ENCODE assay signal across 14 cellular contexts in genomic region chr1:31372051-31372450, GRCh38. TPM values are rescaled to one million over a fixed set of nuclear protein-coding genes. Genes with fewer than 3 reads are reported as not detected.
A peak's percentile ranks its signal among the peaks of the same experiment; 100 is the strongest.
DNase-seq lines count a peak whose midpoint lies in the region; ATAC-seq and TF ChIP-seq lines count a peak whose summit lies in the region.
"Had no signal": no experiment of that assay in that cellular context is flagged by ENCODE, and none has a peak within 500 bp of the region (broad histone marks: within the 10 kb centered on the region; RNA-seq: fewer than 3 reads in every experiment).

No MANE protein-coding gene starts in this region.

- WGBS in esophagus muscularis mucosa: 69% methylated on average over 3 of the region's 3 CpGs
- WGBS in tibial nerve, 2 donors: 80 to 87% methylated on average over 3 of the region's 3 CpGs

- peaks cover 12% of the 10 kb centered on the region for H3K4me1 Mint-ChIP-seq in activated naive CD8-positive, alpha-beta T cell (ENCODE audit: low read depth)
- peaks cover 12% of the 10 kb centered on the region for H3K4me1 Mint-ChIP-seq in activated naive CD8-positive, alpha-beta T cell treated with anti-CD3 and anti-CD28 coated beads for 36 hours
- peaks cover 16 to 22% of the 10 kb centered on the region in 2 donors for H3K4me1 Mint-ChIP-seq in natural killer cell treated with Interleukin-12 subunit alpha and Interleukin-12 subunit beta and Interleukin-15 and Interleukin-18, amount 100 ng/mL, for 72 hours (ENCODE audit: low read depth in 2 of 2)

- peak overlapping the region in 3 of 4 donors; percentile 57 to 64 (median 59) for H3K4me3 ChIP-seq in esophagus muscularis mucosa
- H3K4me3 ChIP-seq in tibial nerve: no peak overlapping the region

- H3K4me1 ChIP-seq in esophagus muscularis mucosa (peaks cover 26 to 74% (median 68%) of the 10 kb centered on the region in 4 donors), tibial nerve (peaks cover 0 to 48% (median 22%) of the 10 kb centered on the region in 4 donors)

- H3K4me3 Mint-ChIP-seq in activated naive CD8-positive, alpha-beta T cell: peak overlapping the region; percentile 58
- no peak overlapping the region for H3K4me3 Mint-ChIP-seq in activated naive CD8-positive, alpha-beta T cell treated with anti-CD3 and anti-CD28 coated beads for 36 hours
- peak overlapping the region; percentile 2 for H3K4me3 Mint-ChIP-seq in natural killer cell treated with Interleukin-12 subunit alpha and Interleukin-12 subunit beta and Interleukin-15 and Interleukin-18, amount 100 ng/mL, for 72 hours

- H3K9me3 Mint-ChIP-seq in activated naive CD8-positive, alpha-beta T cell (ENCODE audit: low read depth): no peaks in the 10 kb centered on the region
- H3K9me3 Mint-ChIP-seq in activated naive CD8-positive, alpha-beta T cell treated with anti-CD3 and anti-CD28 coated beads for 36 hours: no peaks in the 10 kb centered on the region
- no peaks in the 10 kb centered on the region for H3K9me3 Mint-ChIP-seq in natural killer cell treated with Interleukin-12 subunit alpha and Interleukin-12 subunit beta and Interleukin-15 and Interleukin-18, amount 100 ng/mL, for 72 hours

- TF ChIP-seq CTCF in esophagus muscularis mucosa (IDR thresholded peaks at IDR 0.05): no peak
- TF ChIP-seq CTCF in tibial nerve (IDR thresholded peaks at IDR 0.05): no peak

- no peak for ATAC-seq in natural killer cell treated with Interleukin-12 subunit alpha and Interleukin-12 subunit beta and Interleukin-15 and Interleukin-18, amount 100 ng/mL, for 72 hours
- no peak for ATAC-seq in GM19324 (IDR thresholded peaks at IDR 0.05; ENCODE audit: low FRiP score, unreplicated experiment)
- ATAC-seq: foreskin keratinocyte had no signal

- intact Hi-C loops in esophagus muscularis mucosa (cut with DNase I): no loop called here

- TF ChIP-seq POLR2A in esophagus muscularis mucosa (IDR thresholded peaks at IDR 0.05; ENCODE audit: low read depth): no peak
- TF ChIP-seq POLR2A in tibial nerve (IDR thresholded peaks at IDR 0.05): no peak

- peaks cover 0 to 45% (median 8%) of the 10 kb centered on the region in 4 donors for H3K36me3 ChIP-seq in esophagus muscularis mucosa
- H3K36me3 ChIP-seq in tibial nerve: peaks cover 0 to 8% (median 0%) of the 10 kb centered on the region in 3 donors
- H3K36me3 ChIP-seq: WERI-Rb-1 had no signal

- no peaks in the 10 kb centered on the region for H3K36me3 Mint-ChIP-seq in activated naive CD8-positive, alpha-beta T cell
- no peaks in the 10 kb centered on the region for H3K36me3 Mint-ChIP-seq in activated naive CD8-positive, alpha-beta T cell treated with anti-CD3 and anti-CD28 coated beads for 36 hours
- no peaks in the 10 kb centered on the region for H3K36me3 Mint-ChIP-seq in natural killer cell treated with Interleukin-12 subunit alpha and Interleukin-12 subunit beta and Interleukin-15 and Interleukin-18, amount 100 ng/mL, for 72 hours

- H3K27me3 ChIP-seq in esophagus muscularis mucosa (peaks cover 0 to 5% (median 0%) of the 10 kb centered on the region in 4 donors), tibial nerve (no peaks in the 10 kb centered on the region)
- H3K27me3 ChIP-seq: foreskin keratinocyte had no signal

- H3K9me3 ChIP-seq in esophagus muscularis mucosa: no peaks in the 10 kb centered on the region
- H3K9me3 ChIP-seq in tibial nerve: no peaks in the 10 kb centered on the region
- H3K9me3 ChIP-seq: spleen had no signal

- no peak overlapping the region for H3K27ac Mint-ChIP-seq in activated naive CD8-positive, alpha-beta T cell
- H3K27ac Mint-ChIP-seq in activated naive CD8-positive, alpha-beta T cell treated with anti-CD3 and anti-CD28 coated beads for 36 hours: no peak overlapping the region
- peak overlapping the region in 1 of 2 donors; percentile 57 for H3K27ac Mint-ChIP-seq in natural killer cell treated with Interleukin-12 subunit alpha and Interleukin-12 subunit beta and Interleukin-15 and Interleukin-18, amount 100 ng/mL, for 72 hours

- no peak for TF ChIP-seq EP300 in esophagus muscularis mucosa (IDR thresholded peaks at IDR 0.05)
- no peak for TF ChIP-seq EP300 in tibial nerve (IDR thresholded peaks at IDR 0.05)

- no peaks in the 10 kb centered on the region for H3K27me3 Mint-ChIP-seq in activated naive CD8-positive, alpha-beta T cell
- H3K27me3 Mint-ChIP-seq in activated naive CD8-positive, alpha-beta T cell treated with anti-CD3 and anti-CD28 coated beads for 36 hours: no peaks in the 10 kb centered on the region
- no peaks in the 10 kb centered on the region for H3K27me3 Mint-ChIP-seq in natural killer cell treated with Interleukin-12 subunit alpha and Interleukin-12 subunit beta and Interleukin-15 and Interleukin-18, amount 100 ng/mL, for 72 hours

- H3K27ac ChIP-seq in esophagus muscularis mucosa (replicated peaks in 1 of 4) (peak overlapping the region; percentile 85 to 90 (median 90)), tibial nerve (peak overlapping the region; percentile 1 to 83 (median 40))
- H3K27ac ChIP-seq: foreskin keratinocyte, WERI-Rb-1 had no signal

- DNase-seq in activated naive CD8-positive, alpha-beta T cell treated with anti-CD3 and anti-CD28 coated beads for 36 hours: no peak
- DNase-seq in esophagus muscularis mucosa (ENCODE audit: extremely low spot score) (no peak), tibial nerve (ENCODE audit: low spot score in 2 of 2) (no peak), NCI-H2171 treated with DMSO at 0.1 percent for 48 hours (lab: John Stamatoyannopoulos, UW) (no peak), NCI-H2029 treated with DMSO at 0.1 percent for 48 hours (lab: John Stamatoyannopoulos, UW) (no peak)
- no peak for DNase-seq in natural killer cell treated with Interleukin-12 subunit alpha and Interleukin-12 subunit beta and Interleukin-15 and Interleukin-18, amount 100 ng/mL, for 72 hours (ENCODE audit: low spot score)
- DNase-seq: DND-41, foreskin keratinocyte, NCI-H510A treated with DMSO at 0.1 percent for 48 hours, SHP77, spleen, WERI-Rb-1 had no signal

RNA-seq across cellular contexts. Expression of gene FABP3, which starts 0.8 kb away (rescaled TPM):
- not detected for total RNA-seq in activated naive CD8-positive, alpha-beta T cell treated with anti-CD3 and anti-CD28 coated beads for 36 hours
- total RNA-seq in esophagus muscularis mucosa (10 to 100 TPM; 14.6 to 38.6 (median 29.8) TPM), tibial nerve (1 to 10 TPM in 3 of 4 donors, under 1 TPM in 1; 0.98 to 8.1 (median 3.4) TPM)
- not detected for total RNA-seq in natural killer cell treated with Interleukin-12 subunit alpha and Interleukin-12 subunit beta and Interleukin-15 and Interleukin-18, amount 100 ng/mL, for 72 hours

RNA-seq across cellular contexts. Expression of gene SERINC2, which starts 41.0 kb away (rescaled TPM):
- total RNA-seq in activated naive CD8-positive, alpha-beta T cell treated with anti-CD3 and anti-CD28 coated beads for 36 hours: under 1 TPM in 1 of 2 experiments, not detected in 1; 0.16 TPM
- total RNA-seq in esophagus muscularis mucosa (1 to 10 TPM; 1.7 to 4.0 (median 2.8) TPM), tibial nerve (1 to 10 TPM in 3 of 4 donors, under 1 TPM in 1; 0.42 to 4.3 (median 2.3) TPM)
- under 1 TPM; 0.19 to 0.56 TPM for total RNA-seq in natural killer cell treated with Interleukin-12 subunit alpha and Interleukin-12 subunit beta and Interleukin-15 and Interleukin-18, amount 100 ng/mL, for 72 hours

Comparison
In these comparisons a context has a peak if more than half of its experiments do, and no peak if none do; other contexts are left out.
1. H3K4me3 ChIP-seq: peak in esophagus muscularis mucosa (3 of 4); none in tibial nerve (0 of 4).